Comparison of ENCODE assay signal across 1 cellular context in genomic region chr7:1234794-1235500, GRCh38.
TF ChIP-seq lines count a peak whose summit lies in the region.

No MANE protein-coding gene starts in this region.

TF ChIP-seq in WTC11, 78 proteins besides CTCF, POLR2A, EP300 and RAD21 (continued from another document):
- TF ChIP-seq FOXJ3 (CRISPR knock-in tag; IDR thresholded peaks at IDR 0.05; ENCODE audit: borderline replicate concordance) (no peak), FOXP1 (CRISPR knock-in tag; IDR thresholded peaks at IDR 0.05; ENCODE audit: borderline replicate concordance) (0 out of 2 replicates have a peak, but pooled peaks have one; percentile 20), MXD4 (CRISPR knock-in tag; IDR thresholded peaks at IDR 0.05; ENCODE audit: borderline replicate concordance) (no peak), NR1H2 (CRISPR knock-in tag; IDR thresholded peaks at IDR 0.05) (no peak), ATF1 (CRISPR knock-in tag; IDR thresholded peaks at IDR 0.05) (no peak), IRF2 (CRISPR knock-in tag; IDR thresholded peaks at IDR 0.05; ENCODE audit: borderline replicate concordance, low read depth) (no peak), ZNF219 (CRISPR knock-in tag; IDR thresholded peaks at IDR 0.05; ENCODE audit: borderline replicate concordance) (no peak), USF2 (CRISPR knock-in tag; IDR thresholded peaks at IDR 0.05) (no peak), NR2C2 (CRISPR knock-in tag; IDR thresholded peaks at IDR 0.05) (no peak), ZNF263 (CRISPR knock-in tag; IDR thresholded peaks at IDR 0.05; ENCODE audit: low read depth) (no peak), TEAD4 (CRISPR knock-in tag; IDR thresholded peaks at IDR 0.05) (no peak), RELA (CRISPR knock-in tag; IDR thresholded peaks at IDR 0.05; ENCODE audit: borderline replicate concordance) (no peak), ZNF423 (CRISPR knock-in tag; IDR thresholded peaks at IDR 0.05) (0 out of 2 replicates have a peak, but pooled peaks have one; percentile 16), MAX (CRISPR knock-in tag; IDR thresholded peaks at IDR 0.05) (no peak), MLX (CRISPR knock-in tag; IDR thresholded peaks at IDR 0.05) (no peak), HMGA2 (CRISPR knock-in tag; IDR thresholded peaks at IDR 0.05) (no peak), ZNF317 (CRISPR knock-in tag; IDR thresholded peaks at IDR 0.05; ENCODE audit: borderline replicate concordance, low read depth) (no peak), ZNF416 (CRISPR knock-in tag; IDR thresholded peaks at IDR 0.05) (no peak), ARID4B (CRISPR knock-in tag; IDR thresholded peaks at IDR 0.05; ENCODE audit: borderline replicate concordance) (0 out of 2 replicates have a peak, but pooled peaks have one; percentile 25)
- TF ChIP-seq, protein P1, sequence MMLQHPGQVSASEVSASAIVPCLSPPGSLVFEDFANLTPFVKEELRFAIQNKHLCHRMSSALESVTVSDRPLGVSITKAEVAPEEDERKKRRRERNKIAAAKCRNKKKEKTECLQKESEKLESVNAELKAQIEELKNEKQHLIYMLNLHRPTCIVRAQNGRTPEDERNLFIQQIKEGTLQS (CRISPR knock-in tag; conservative IDR thresholded peaks at IDR 0.05) = no peak
- TF ChIP-seq, protein P2, sequence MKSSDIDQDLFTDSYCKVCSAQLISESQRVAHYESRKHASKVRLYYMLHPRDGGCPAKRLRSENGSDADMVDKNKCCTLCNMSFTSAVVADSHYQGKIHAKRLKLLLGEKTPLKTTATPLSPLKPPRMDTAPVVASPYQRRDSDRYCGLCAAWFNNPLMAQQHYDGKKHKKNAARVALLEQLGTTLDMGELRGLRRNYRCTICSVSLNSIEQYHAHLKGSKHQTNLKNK (CRISPR knock-in tag; IDR thresholded peaks at IDR 0.05) = no peak
- TF ChIP-seq, protein P3, sequence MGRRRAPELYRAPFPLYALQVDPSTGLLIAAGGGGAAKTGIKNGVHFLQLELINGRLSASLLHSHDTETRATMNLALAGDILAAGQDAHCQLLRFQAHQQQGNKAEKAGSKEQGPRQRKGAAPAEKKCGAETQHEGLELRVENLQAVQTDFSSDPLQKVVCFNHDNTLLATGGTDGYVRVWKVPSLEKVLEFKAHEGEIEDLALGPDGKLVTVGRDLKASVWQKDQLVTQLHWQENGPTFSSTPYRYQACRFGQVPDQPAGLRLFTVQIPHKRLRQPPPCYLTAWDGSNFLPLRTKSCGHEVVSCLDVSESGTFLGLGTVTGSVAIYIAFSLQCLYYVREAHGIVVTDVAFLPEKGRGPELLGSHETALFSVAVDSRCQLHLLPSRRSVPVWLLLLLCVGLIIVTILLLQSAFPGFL (CRISPR knock-in tag; IDR thresholded peaks at IDR 0.05; ENCODE audit: borderline replicate concordance) = no peak
